In genomic region chr4:182925298-182925738, GRCh38 we compare ENCODE assay signal across 9 cellular contexts. TPM values are rescaled to one million over a fixed set of nuclear protein-coding genes. Genes with fewer than 3 reads are reported as not detected.
DNase-seq lines count a peak whose midpoint lies in the region; ATAC-seq, FAIRE-seq and TF ChIP-seq lines count a peak whose summit lies in the region.
"Had no signal": no experiment of that assay in that cellular context is flagged by ENCODE, and none has a peak within 500 bp of the region (broad histone marks: within the 10 kb centered on the region; RNA-seq: fewer than 3 reads in every experiment).

No MANE protein-coding gene starts in this region.

- no peak overlapping the region for H4K5ac ChIP-seq in H1 (ENCODE audit: insufficient read length, low read depth, low read length)

- H3K79me2 ChIP-seq in H1 (ENCODE audit: control insufficient read depth in 1 of 2, insufficient read depth in 2 of 2, low read length in 2 of 2): no peaks in the 10 kb centered on the region

- TF ChIP-seq CTCF in CD14-positive monocyte (IDR thresholded peaks at IDR 0.05) (peak; percentile 20), H1 (IDR thresholded peaks at IDR 0.05; ENCODE audit: control extremely low read depth in 1 of 3, insufficient read depth in 1 of 3, low read depth in 1 of 3, low read length in 3 of 3) (peak; percentile 76 to 96 (median 89)), natural killer cell (IDR thresholded peaks at IDR 0.05) (peak; percentile 23), tibial nerve (IDR thresholded peaks at IDR 0.05) (peak; percentile 19 to 66 (median 49))

- H3K9me3 ChIP-seq in H1 (ENCODE audit: insufficient read depth in 2 of 2, low read depth in 1 of 2, low read length in 1 of 2) (no peaks in the 10 kb centered on the region), tibial nerve (no peaks in the 10 kb centered on the region)

- peak; percentile 82 to 88 for TF ChIP-seq RAD21 in H1 (IDR thresholded peaks at IDR 0.05 in 1 of 2, conservative IDR thresholded peaks at IDR 0.05 in 1 of 2; ENCODE audit: low read depth in 2 of 2, low read length in 2 of 2)

- H3K18ac ChIP-seq in H1 (ENCODE audit: extremely low read depth, low read length): no peak overlapping the region

- H2AK5ac ChIP-seq in H1 (ENCODE audit: low read depth, low read length): no peak overlapping the region

- H3K4me2 ChIP-seq in H1 (ENCODE audit: insufficient read depth in 1 of 2, low read depth in 2 of 2, low read length in 2 of 2): no peak overlapping the region

- H3K4me1 Mint-ChIP-seq in CD14-positive monocyte (no peaks in the 10 kb centered on the region), natural killer cell (no peaks in the 10 kb centered on the region)

- H3K9me3 Mint-ChIP-seq in CD14-positive monocyte: no peaks in the 10 kb centered on the region
- no peaks in the 10 kb centered on the region for H3K9me3 Mint-ChIP-seq in natural killer cell

- H3K79me1 ChIP-seq in H1 (ENCODE audit: low read depth, low read length): no peaks in the 10 kb centered on the region

- POLR2A ChIA-PET in H1 (lab: Charles Lee; ENCODE audit: partially characterized antibody): interaction anchor here (1.0 to 1.2 kb wide), 2 partner anchors 9 to 12 kb away, joined by 3 read pairs; no protein-coding TSS in a partner anchor

- no peak overlapping the region for H2BK15ac ChIP-seq in H1 (ENCODE audit: low read length)

- TF ChIP-seq POLR2A in H1 (IDR thresholded peaks at IDR 0.05; ENCODE audit: control extremely low read depth in 1 of 2, low read depth in 2 of 2, low read length in 2 of 2) (no peak), tibial nerve (IDR thresholded peaks at IDR 0.05) (no peak)

- H3K4me1 ChIP-seq in H1 (replicated peaks in 1 of 4; ENCODE audit: control insufficient read depth in 3 of 4, insufficient read depth in 4 of 4, low read length in 3 of 4) (no peaks in the 10 kb centered on the region; a peak in 1 of 7 replicates), tibial nerve (no peaks in the 10 kb centered on the region)

- H2BK12ac ChIP-seq in H1 (ENCODE audit: low read depth, low read length): no peak overlapping the region

- FAIRE-seq in H1 (lab: Jason Lieb, UNC): peak; percentile 55

- no peak overlapping the region for H4K91ac ChIP-seq in H1 (replicated peaks; ENCODE audit: insufficient read length, low read length)

- H3K36me3 Mint-ChIP-seq in CD14-positive monocyte (no peaks in the 10 kb centered on the region), natural killer cell (no peaks in the 10 kb centered on the region)

- no peaks in the 10 kb centered on the region for H3K23me2 ChIP-seq in H1 (ENCODE audit: low read depth, low read length)

- no peak overlapping the region for H2BK120ac ChIP-seq in H1 (replicated peaks; ENCODE audit: low read depth, low read length)

- no peak overlapping the region for H2BK20ac ChIP-seq in H1 (ENCODE audit: low read length)

- H3K14ac ChIP-seq in H1 (ENCODE audit: insufficient read length): no peak overlapping the region

- H3K27me3 ChIP-seq in H1 (replicated peaks in 1 of 4; ENCODE audit: control insufficient read depth in 3 of 4, extremely low read depth in 1 of 4, insufficient read depth in 3 of 4, low read length in 3 of 4): no peaks in the 10 kb centered on the region
- no peaks in the 10 kb centered on the region for H3K27me3 ChIP-seq in tibial nerve

- DNase-seq in CD14-positive monocyte (ENCODE audit: low spot score): peak; percentile 53
- DNase-seq in NCI-H524 (lab: John Stamatoyannopoulos, UW): peak; percentile 69 to 82
- DNase-seq in activated CD4-positive, alpha-beta T cell treated with anti-CD3 and anti-CD28 coated beads, Interleukin-2, amount 50 U/mL, for 24 hours (ENCODE audit: low read depth in 1 of 2, low spot score in 1 of 2): peak; percentile 13 to 32
- DNase-seq in H1 (ENCODE audit: low read depth in 1 of 2, low spot score in 2 of 2): peak; percentile 69 to 78
- DNase-seq in natural killer cell: peak; percentile 36
- peak in 1 of 2 donors; percentile 17 for DNase-seq in tibial nerve (ENCODE audit: low spot score in 2 of 2)

- H3K27ac Mint-ChIP-seq in CD14-positive monocyte (no peak overlapping the region), natural killer cell (no peak overlapping the region)

- H3K56ac ChIP-seq in H1 (replicated peaks; ENCODE audit: insufficient read length, low read depth, low read length): no peak overlapping the region

- no peak overlapping the region for H2BK5ac ChIP-seq in H1 (ENCODE audit: low read depth, low read length)

- H3K27ac ChIP-seq in H1 (ENCODE audit: low read depth, low read length) (no peak overlapping the region), tibial nerve (no peak overlapping the region)
- H3K27ac ChIP-seq: SK-N-MC had no signal

- no peak overlapping the region for H2AFZ ChIP-seq in H1 (ENCODE audit: low read length)

- H3K9ac ChIP-seq in H1 (replicated peaks in 1 of 4; ENCODE audit: extremely low read depth in 1 of 4, low read depth in 3 of 4, low read length in 3 of 4): no peak overlapping the region

- H4K8ac ChIP-seq in H1 (ENCODE audit: extremely low read depth, insufficient read depth, low read length): no peak overlapping the region

- CTCF ChIA-PET in H1 (lab: Charles Lee; ENCODE audit: partially characterized antibody): interaction anchor here (0.6 to 6.7 kb wide), 39 partner anchors 9 to 480 kb away, joined by 3 to 74 read pairs (median 3); no protein-coding TSS in a partner anchor

- 41% methylated on average over 9 of the region's 9 CpGs; no CpG with 5 or more reads in 1 of the 2 experiments for WGBS in H1 (ENCODE audit: extremely low coverage in 1 of 2, insufficient coverage in 1 of 2, insufficient read length in 1 of 2, insufficient replicate concordance in 2 of 2, low coverage in 1 of 2, low lambda C conversion rate in 2 of 2, missing lambda C conversion rate in 1 of 2), 2 experiments
- WGBS in tibial nerve, 2 donors: 57 to 62% methylated on average over 9 of the region's 9 CpGs

- no peak for TF ChIP-seq EP300 in H1 (IDR thresholded peaks at IDR 0.05; ENCODE audit: borderline replicate concordance in 1 of 2, low read depth in 2 of 2, low read length in 2 of 2)
- TF ChIP-seq EP300 in tibial nerve (IDR thresholded peaks at IDR 0.05): no peak

- H3K27me3 Mint-ChIP-seq in CD14-positive monocyte (ENCODE audit: low read depth in 3 of 3): peaks cover 0 to 7% (median 6%) of the 10 kb centered on the region in 3 donors
- peaks cover 0 to 6% of the 10 kb centered on the region in 2 donors for H3K27me3 Mint-ChIP-seq in natural killer cell (ENCODE audit: low read depth in 2 of 2)

- peak; percentile 97 for ATAC-seq in GM19025 (IDR thresholded peaks at IDR 0.05; ENCODE audit: low read depth, unreplicated experiment)
- ATAC-seq in HG03135 (IDR thresholded peaks at IDR 0.05; ENCODE audit: unreplicated experiment): peak; percentile 98
- peak; percentile 86 to 100 (median 99) for ATAC-seq in natural killer cell

- H3K4me3 ChIP-seq in H1 (ENCODE audit: extremely low read depth in 1 of 4, insufficient read depth in 2 of 4, low read depth in 3 of 4, low read length in 4 of 4): no peak overlapping the region
- no peak overlapping the region for H3K4me3 ChIP-seq in tibial nerve
- H3K4me3 ChIP-seq: SK-N-MC had no signal

- H4K20me1 ChIP-seq in H1 (replicated peaks in 1 of 2; ENCODE audit: control insufficient read depth in 1 of 2, insufficient read depth in 2 of 2, low read length in 2 of 2): no peaks in the 10 kb centered on the region

- H3K4me3 Mint-ChIP-seq in CD14-positive monocyte (no peak overlapping the region), natural killer cell (no peak overlapping the region)

- H3K36me3 ChIP-seq in H1 (ENCODE audit: control insufficient read depth in 2 of 4, insufficient read depth in 4 of 4, low read length in 3 of 4) (no peaks in the 10 kb centered on the region), tibial nerve (no peaks in the 10 kb centered on the region)

- no peak overlapping the region for H3K4ac ChIP-seq in H1 (replicated peaks; ENCODE audit: insufficient read length, low read depth, low read length)

- intact Hi-C loops in CD14-positive monocyte (cut with micrococcal nuclease) (no loop called here), natural killer cell (cut with micrococcal nuclease) (loop anchor here (2.0 kb wide), 1 partner anchor 447 kb away; no protein-coding TSS in a partner anchor)

- no peak overlapping the region for H3K23ac ChIP-seq in H1 (ENCODE audit: insufficient read length)

TF ChIP-seq in H1, 55 proteins besides CTCF, POLR2A, EP300 and RAD21 (continues in another document):
- TF ChIP-seq YY1 (IDR thresholded peaks at IDR 0.05; ENCODE audit: low read depth, low read length) (peak; percentile 55; the same call in 1 of the 2 replicates), EGR1 (IDR thresholded peaks at IDR 0.05; ENCODE audit: borderline replicate concordance, low read depth, low read length) (no peak), ATF2 (IDR thresholded peaks at IDR 0.05; ENCODE audit: low read length) (0 out of 2 replicates have a peak, but pooled peaks have one; percentile 45), CEBPB (IDR thresholded peaks at IDR 0.05; ENCODE audit: low read depth, low read length) (no peak), ZNF274 (IDR thresholded peaks at IDR 0.05; ENCODE audit: borderline replicate concordance, extremely low read depth, low read length) (no peak), TEAD4 (IDR thresholded peaks at IDR 0.05; ENCODE audit: low read depth, low read length) (0 out of 2 replicates have a peak, but pooled peaks have one; percentile 6)

RNA-seq across cellular contexts. Expression of gene DCTD, which starts 8.1 kb away (rescaled TPM):
- polyA plus RNA-seq in CD14-positive monocyte (10 to 100 TPM; 45.8 to 49.9 TPM), H1 (2011; rRNA removed) (60.2 and 61.2 TPM in 2 replicates)
- 69.4 and 69.5 TPM in 2 replicates for total RNA-seq in H1 (2021; fragmentation: NEBNext Ultra II Directional; extraction: Animal tissue kit (Norgen Biotek cat#: 25700))
- polyA plus RNA-seq in H1 (2011; cell fraction: cytosol; rRNA removed): 55.4 TPM
- polyA plus RNA-seq in H1 (2011; cell fraction: nucleus; rRNA removed): 55.1 TPM
- 56.3 to 75.6 TPM (median 62.9 TPM) in 4 replicates for polyA plus RNA-seq in H1 (2012, experiment 1 of 2)
- 39.2 TPM for polyA plus RNA-seq in H1 (2012, experiment 2 of 2)
- polyA plus RNA-seq in H1 (2013, experiment 1 of 2): 60.0 TPM
- 61.4 TPM for polyA plus RNA-seq in H1 (2013, experiment 2 of 2)
- 41.0 and 75.2 TPM in 2 replicates for polyA minus RNA-seq in H1 (2011; rRNA and poly(A)+ RNA removed)
- 24.4 TPM for polyA minus RNA-seq in H1 (2011; cell fraction: cytosol; rRNA and poly(A)+ RNA removed)
- polyA minus RNA-seq in H1 (2011; cell fraction: nucleus; rRNA and poly(A)+ RNA removed): 37.3 TPM
- total RNA-seq in natural killer cell (10 to 100 TPM; 57.2 to 68.2 (median 68.1) TPM), tibial nerve (10 to 100 TPM; 50.4 to 76.3 (median 55.8) TPM)

Comparison
In these comparisons a context has a peak if more than half of its experiments do, and no peak if none do; other contexts are left out.
1. CTCF ChIP-seq: peak in every context shown above with its lines; median percentile 89 in H1; 49 in tibial nerve; 23 in natural killer cell; 20 in CD14-positive monocyte.